Comparison of ENCODE assay signal across 20 cellular contexts in the genomic region with DNA sequence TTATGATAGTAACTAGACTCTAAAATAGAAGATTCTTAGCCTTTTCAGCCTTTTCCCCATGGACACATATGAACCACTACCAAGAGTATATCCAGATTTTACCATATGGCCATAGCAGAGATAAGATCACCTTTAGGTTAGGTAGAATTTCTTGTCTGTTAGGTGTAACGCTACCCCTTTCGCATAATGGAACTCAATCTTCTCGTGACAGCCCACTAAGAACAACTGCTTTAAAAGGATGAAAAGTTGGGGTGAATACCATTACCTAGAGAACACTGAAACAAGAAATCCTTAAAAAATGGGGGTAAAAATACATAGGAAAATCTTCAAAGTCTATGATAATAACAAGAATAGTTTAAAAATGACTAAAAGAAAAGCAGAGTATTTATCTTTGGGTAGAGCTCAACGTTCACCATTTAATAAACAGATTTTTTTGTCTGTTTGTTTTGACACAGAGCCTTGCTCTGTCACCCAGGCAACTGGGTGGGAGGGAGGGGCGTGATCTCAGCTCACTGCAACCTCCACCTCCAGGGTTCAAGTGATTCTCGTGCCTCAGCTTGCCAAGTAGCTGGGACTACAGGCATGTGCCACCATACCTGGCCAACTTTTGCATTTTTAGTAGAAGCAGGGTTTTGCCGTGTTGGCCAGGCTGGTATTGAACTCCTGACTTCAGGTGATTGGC.
"Had no signal": no experiment of that assay in that cellular context is flagged by ENCODE, and none has a peak within 500 bp of the region (broad histone marks: within the 10 kb centered on the region; RNA-seq: fewer than 3 reads in every experiment).

No MANE protein-coding gene starts in this region.

- DNase-seq: activated CD4-positive, alpha-beta memory T cell treated with anti-CD3 and anti-CD28 coated beads for 36 hours; activated naive CD8-positive, alpha-beta T cell treated with anti-CD3 and anti-CD28 coated beads for 36 hours; activated T-cell treated with anti-CD3 and anti-CD28 coated beads for 4 hours; amniotic stem cell; effector memory CD8-positive, alpha-beta T cell; foreskin fibroblast; glutamatergic neuron; hippocampal formation; left cardiac atrium; lower lobe of right lung; spleen; stimulated activated CD4-positive, alpha-beta T cell treated with anti-CD3 and anti-CD28 coated beads, Interleukin-4, amount 100 ng/mL, for 4 hours; upper lobe of left lung had no signal

- H3K27ac Mint-ChIP-seq: activated CD4-positive, alpha-beta memory T cell treated with anti-CD3 and anti-CD28 coated beads for 36 hours; activated naive CD8-positive, alpha-beta T cell treated with anti-CD3 and anti-CD28 coated beads for 36 hours; natural killer cell treated with Interleukin-12 subunit alpha and Interleukin-12 subunit beta and Interleukin-15 and Interleukin-18, amount 100 ng/mL, for 72 hours; stimulated activated memory B cell treated with anti-CD40 and anti-IgM and Interleukin-4, amounts not matched to agents 10 μg/mL and 1 μg/mL and 100 μg/mL, for 72 hours; T-helper 2 cell treated with Interferon-gamma antibody and Interleukin-4, amounts not matched to agents 5 μg/mL and 100 μg/mL, for 36 hours had no signal

- H3K4me3 Mint-ChIP-seq: activated CD4-positive, alpha-beta memory T cell treated with anti-CD3 and anti-CD28 coated beads for 36 hours; activated naive CD8-positive, alpha-beta T cell treated with anti-CD3 and anti-CD28 coated beads for 36 hours; effector memory CD8-positive, alpha-beta T cell; natural killer cell treated with Interleukin-12 subunit alpha and Interleukin-12 subunit beta and Interleukin-15 and Interleukin-18, amount 100 ng/mL, for 72 hours; stimulated activated memory B cell treated with anti-CD40 and anti-IgM and Interleukin-4, amounts not matched to agents 10 μg/mL and 1 μg/mL and 100 μg/mL, for 72 hours; T-helper 2 cell treated with Interferon-gamma antibody and Interleukin-4, amounts not matched to agents 5 μg/mL and 100 μg/mL, for 36 hours had no signal

- H3K4me1 ChIP-seq: lower lobe of right lung, parathyroid adenoma, upper lobe of left lung had no signal

- H3K27me3 Mint-ChIP-seq: activated CD4-positive, alpha-beta memory T cell treated with anti-CD3 and anti-CD28 coated beads for 36 hours; activated naive CD8-positive, alpha-beta T cell treated with anti-CD3 and anti-CD28 coated beads for 36 hours; effector memory CD8-positive, alpha-beta T cell; natural killer cell treated with Interleukin-12 subunit alpha and Interleukin-12 subunit beta and Interleukin-15 and Interleukin-18, amount 100 ng/mL, for 72 hours; stimulated activated memory B cell treated with anti-CD40 and anti-IgM and Interleukin-4, amounts not matched to agents 10 μg/mL and 1 μg/mL and 100 μg/mL, for 72 hours had no signal

- H2AFZ ChIP-seq: parathyroid adenoma had no signal

- H3K4me3 ChIP-seq: lower lobe of right lung, spleen, thoracic aorta, upper lobe of left lung had no signal

- H3K9me3 Mint-ChIP-seq: activated CD4-positive, alpha-beta memory T cell treated with anti-CD3 and anti-CD28 coated beads for 36 hours; activated naive CD8-positive, alpha-beta T cell treated with anti-CD3 and anti-CD28 coated beads for 36 hours; effector memory CD8-positive, alpha-beta T cell; natural killer cell treated with Interleukin-12 subunit alpha and Interleukin-12 subunit beta and Interleukin-15 and Interleukin-18, amount 100 ng/mL, for 72 hours; stimulated activated memory B cell treated with anti-CD40 and anti-IgM and Interleukin-4, amounts not matched to agents 10 μg/mL and 1 μg/mL and 100 μg/mL, for 72 hours; T-helper 2 cell treated with Interferon-gamma antibody and Interleukin-4, amounts not matched to agents 5 μg/mL and 100 μg/mL, for 36 hours had no signal

- H3K27me3 ChIP-seq: neutrophil, spleen, upper lobe of left lung had no signal

- H3K9me3 ChIP-seq: lower lobe of right lung, neutrophil, spleen, thoracic aorta, upper lobe of left lung had no signal

- H3K27ac ChIP-seq: epithelial cell of prostate, lower lobe of right lung, neutrophil, parathyroid adenoma, spleen, thoracic aorta, upper lobe of left lung had no signal
